In genomic region chr17:39663340-39663687, GRCh38 we compare ENCODE assay signal across 1 cellular context.
TF ChIP-seq lines count a peak whose summit lies in the region.

No MANE protein-coding gene starts in this region.

TF ChIP-seq in WTC11, 78 proteins besides CTCF, POLR2A, EP300 and RAD21 (continued from another document):
- TF ChIP-seq, protein P1, sequence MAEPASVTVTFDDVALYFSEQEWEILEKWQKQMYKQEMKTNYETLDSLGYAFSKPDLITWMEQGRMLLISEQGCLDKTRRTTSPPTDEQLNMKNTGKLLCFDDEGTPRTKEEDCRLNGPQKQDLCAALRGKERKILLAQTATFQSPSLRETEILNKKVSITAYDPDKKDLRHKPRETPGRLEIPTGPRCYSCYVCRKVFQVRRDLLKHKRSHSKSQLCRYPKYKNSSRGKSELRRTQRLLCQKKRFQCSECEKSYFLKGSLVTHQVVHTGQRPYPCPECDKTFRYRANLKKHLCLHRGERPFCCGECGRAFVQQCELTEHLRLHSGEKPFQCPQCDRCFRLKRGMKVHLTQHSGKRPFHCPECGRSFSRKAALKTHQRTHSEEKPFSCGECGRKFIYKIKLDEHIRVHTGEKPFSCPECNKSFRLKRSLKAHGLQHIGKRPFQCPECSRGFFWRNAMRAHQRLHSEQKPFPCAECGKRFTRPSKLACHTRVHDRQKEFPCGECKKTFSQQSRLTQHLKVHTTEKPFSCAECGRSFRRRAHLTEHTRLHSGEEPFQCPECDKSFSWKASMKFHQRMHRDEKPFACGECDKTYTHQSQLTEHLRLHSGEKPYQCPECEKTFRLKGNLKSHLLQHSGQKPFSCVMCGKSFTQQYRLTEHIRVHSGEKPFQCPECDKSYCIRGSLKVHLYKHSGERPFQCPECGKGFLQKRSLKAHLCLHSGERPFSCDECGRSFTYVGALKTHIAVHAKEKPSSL (CRISPR knock-in tag; conservative IDR thresholded peaks at IDR 0.05), result no peak
- TF ChIP-seq, protein P2, sequence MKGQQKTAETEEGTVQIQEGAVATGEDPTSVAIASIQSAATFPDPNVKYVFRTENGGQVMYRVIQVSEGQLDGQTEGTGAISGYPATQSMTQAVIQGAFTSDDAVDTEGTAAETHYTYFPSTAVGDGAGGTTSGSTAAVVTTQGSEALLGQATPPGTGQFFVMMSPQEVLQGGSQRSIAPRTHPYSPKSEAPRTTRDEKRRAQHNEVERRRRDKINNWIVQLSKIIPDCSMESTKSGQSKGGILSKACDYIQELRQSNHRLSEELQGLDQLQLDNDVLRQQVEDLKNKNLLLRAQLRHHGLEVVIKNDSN (CRISPR knock-in tag; IDR thresholded peaks at IDR 0.05), result no peak
- TF ChIP-seq NFYB (CRISPR knock-in tag; conservative IDR thresholded peaks at IDR 0.05; ENCODE audit: low read depth), result no peak
- no peak for TF ChIP-seq TCF7 (CRISPR knock-in tag; IDR thresholded peaks at IDR 0.05; ENCODE audit: low read depth)
